In genomic region chr6:43898358-43899131, GRCh38 we compare ENCODE assay signal across 9 cellular contexts.
"Had no signal": no experiment of that assay in that cellular context is flagged by ENCODE, and none has a peak within 500 bp of the region (broad histone marks: within the 10 kb centered on the region; RNA-seq: fewer than 3 reads in every experiment).

No MANE protein-coding gene starts in this region.

- ATAC-seq: GM23338, HCT116 had no signal

- H2AFZ ChIP-seq: GM23338 had no signal

- H3K4me3 ChIP-seq: GM23338, HAP-1 had no signal

- H3K27ac ChIP-seq: KMS-11 had no signal

- H3K9me3 ChIP-seq: HAP-1 had no signal

- H3K36me3 ChIP-seq: HAP-1 had no signal

- FAIRE-seq: HTR-8/SVneo had no signal

- H3K9ac ChIP-seq: KMS-11 had no signal

- H3K4me2 ChIP-seq: GM23338, KMS-11 had no signal

- DNase-seq: H7, HFFc6, Karpas-422, KBM-7 had no signal

- H3K4me1 ChIP-seq: HAP-1 had no signal
